12 cellular contexts compared by ENCODE assay signal in the genomic region with DNA sequence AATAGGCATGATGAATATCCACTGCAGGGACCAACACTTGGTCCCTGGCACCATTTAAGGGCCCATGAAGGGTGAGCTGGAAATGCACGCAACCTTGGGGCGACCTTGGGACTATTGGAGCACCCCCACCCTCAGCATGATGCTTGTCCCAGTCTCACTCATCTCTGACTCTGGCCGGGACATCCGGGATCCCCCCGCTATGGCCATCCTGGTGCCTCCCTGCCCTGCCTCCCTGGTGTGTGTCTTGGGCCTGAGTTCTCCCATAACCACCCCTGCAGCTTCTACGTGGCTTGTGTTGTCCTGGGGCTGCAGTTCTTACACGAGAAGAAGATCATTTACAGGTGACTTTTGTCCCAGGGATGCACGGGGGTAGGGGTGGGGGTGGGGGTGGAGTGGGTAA. TPM values are rescaled to one million over a fixed set of nuclear protein-coding genes. Genes with fewer than 3 reads are reported as not detected.
DNase-seq lines count a peak whose midpoint lies in the region; ATAC-seq and TF ChIP-seq lines count a peak whose summit lies in the region.
"Had no signal": no experiment of that assay in that cellular context is flagged by ENCODE, and none has a peak within 500 bp of the region (broad histone marks: within the 10 kb centered on the region; RNA-seq: fewer than 3 reads in every experiment).

No MANE protein-coding gene starts in this region.

- no peak overlapping the region for H2BK12ac ChIP-seq in neuronal stem cell (ENCODE audit: low read length)

- H3K36me3 Mint-ChIP-seq in CD14-positive monocyte: peaks cover 11 to 27% of the 10 kb centered on the region in 2 donors
- H3K36me3 Mint-ChIP-seq in activated B cell treated with CpG ODN at 0.5 μM for 24 hours (ENCODE audit: low read depth): peaks cover 28% of the 10 kb centered on the region
- H3K36me3 Mint-ChIP-seq: IgD-negative memory B cell had no signal

- H3K79me1 ChIP-seq in neuronal stem cell (ENCODE audit: low read depth, low read length): no peaks in the 10 kb centered on the region

- H2AFZ ChIP-seq in neuronal stem cell (ENCODE audit: low read length): no peak overlapping the region

- H3K4me3 ChIP-seq in neuronal stem cell (ENCODE audit: low read length in 2 of 2): no peak overlapping the region
- H3K4me3 ChIP-seq: A549 had no signal

- no peak overlapping the region for H3K4me2 ChIP-seq in neuronal stem cell (ENCODE audit: insufficient read depth, low read length, poor library complexity, severe bottlenecking)
- H3K4me2 ChIP-seq: A549 had no signal

- no peaks in the 10 kb centered on the region for H3K9me3 ChIP-seq in neuronal stem cell (replicated peaks in 1 of 2; ENCODE audit: control insufficient read depth in 2 of 2, insufficient read depth in 1 of 2, low read depth in 1 of 2, low read length in 2 of 2)
- H3K9me3 ChIP-seq: A549 had no signal

- intact Hi-C loops in CD14-positive monocyte (cut with micrococcal nuclease) (no loop called here), activated B cell treated with CpG ODN at 0.5 μM for 24 hours (cut with micrococcal nuclease) (no loop called here), head of caudate nucleus (cut with DNase I) (no loop called here)

- peak; percentile 15 for TF ChIP-seq POLR2A in GM15510 (IDR thresholded peaks at IDR 0.05; ENCODE audit: borderline replicate concordance, extremely low read depth, insufficient read length)

- DNase-seq in CD14-positive monocyte (ENCODE audit: low spot score) (peak; percentile 21), activated B cell treated with CpG ODN at 0.5 μM for 24 hours (no peak), neuronal stem cell (ENCODE audit: low spot score) (no peak), head of caudate nucleus (no peak), KG1 (lab: John Stamatoyannopoulos, UW) (no peak), iPS-NIHi7 (ENCODE audit: extremely low spot score) (no peak)
- DNase-seq: DMS53, GF-D8 had no signal

- H3K9ac ChIP-seq in neuronal stem cell (ENCODE audit: low read depth, low read length, poor library complexity): no peak overlapping the region

- no peak overlapping the region for H2BK15ac ChIP-seq in neuronal stem cell (ENCODE audit: low read length)

- no peak overlapping the region for H4K91ac ChIP-seq in neuronal stem cell (ENCODE audit: low read depth, low read length, poor library complexity)

- H3K4me3 Mint-ChIP-seq in CD14-positive monocyte: no peak overlapping the region
- no peak overlapping the region for H3K4me3 Mint-ChIP-seq in activated B cell treated with CpG ODN at 0.5 μM for 24 hours
- H3K4me3 Mint-ChIP-seq: IgD-negative memory B cell had no signal

- peaks cover 0 to 2% of the 10 kb centered on the region in 2 donors for H3K4me1 ChIP-seq in neuronal stem cell (ENCODE audit: control insufficient read depth in 2 of 2, insufficient read depth in 1 of 2, low read depth in 1 of 2, low read length in 2 of 2)

- TF ChIP-seq CTCF in CD14-positive monocyte (IDR thresholded peaks at IDR 0.05): no peak
- no peak for TF ChIP-seq CTCF in activated B cell treated with CpG ODN at 0.5 μM for 24 hours (IDR thresholded peaks at IDR 0.05)

- no peak overlapping the region for H3K14ac ChIP-seq in neuronal stem cell (ENCODE audit: low read length)

- H3K9me3 Mint-ChIP-seq in CD14-positive monocyte (peaks cover 0 to 2% (median 0%) of the 10 kb centered on the region in 7 donors), activated B cell treated with CpG ODN at 0.5 μM for 24 hours (no peaks in the 10 kb centered on the region)
- H3K9me3 Mint-ChIP-seq: IgD-negative memory B cell had no signal

- H3K27ac Mint-ChIP-seq in CD14-positive monocyte: peak overlapping the region in 1 of 7 donors; percentile 35
- no peak overlapping the region for H3K27ac Mint-ChIP-seq in activated B cell treated with CpG ODN at 0.5 μM for 24 hours
- H3K27ac Mint-ChIP-seq: IgD-negative memory B cell had no signal

- H3K4me1 Mint-ChIP-seq in CD14-positive monocyte: peaks cover 9% of the 10 kb centered on the region
- peaks cover 9% of the 10 kb centered on the region for H3K4me1 Mint-ChIP-seq in activated B cell treated with CpG ODN at 0.5 μM for 24 hours

- POLR2A ChIA-PET in activated B cell treated with CpG ODN at 0.5 μM for 24 hours (lab: Charles Lee): interaction anchor here (0.6 to 1.0 kb wide), 4 partner anchors 20 to 293 kb away, joined by 5 to 7 read pairs (median 6); no protein-coding TSS in a partner anchor

- peaks cover 18 to 64% of the 10 kb centered on the region in 2 donors for H3K36me3 ChIP-seq in neuronal stem cell (replicated peaks in 1 of 2; ENCODE audit: control insufficient read depth in 2 of 2, insufficient read depth in 2 of 2, low read length in 2 of 2)

- WGBS in neuronal stem cell (ENCODE audit: extremely low coverage in 2 of 2, insufficient read length in 2 of 2, insufficient replicate concordance in 1 of 2), 2 donors: no CpG with 5 or more reads among the region's 8 CpGs

- no peak overlapping the region for H3K23ac ChIP-seq in neuronal stem cell (ENCODE audit: low read depth, low read length, poor library complexity)

- no peak overlapping the region for H3K27ac ChIP-seq in neuronal stem cell (replicated peaks; ENCODE audit: low read length)
- H3K27ac ChIP-seq: A549 had no signal

- H3K18ac ChIP-seq in neuronal stem cell (ENCODE audit: low read length): no peak overlapping the region

- H3K4ac ChIP-seq in neuronal stem cell (ENCODE audit: low read length): no peak overlapping the region

- peak overlapping the region; percentile 43 for H4K8ac ChIP-seq in neuronal stem cell (ENCODE audit: low read depth, low read length)

- peak; percentile 11 for ATAC-seq in activated B cell treated with CpG ODN at 0.5 μM for 24 hours (ENCODE audit: low read depth)
- ATAC-seq: A549, HCT116 had no signal

- H2BK5ac ChIP-seq in neuronal stem cell (ENCODE audit: low read length): no peak overlapping the region

- H3K27me3 ChIP-seq in neuronal stem cell (ENCODE audit: control insufficient read depth in 3 of 3, insufficient read depth in 3 of 3, low read depth in 1 of 3, low read length in 3 of 3): no peaks in the 10 kb centered on the region

- H2BK120ac ChIP-seq in neuronal stem cell (ENCODE audit: low read depth, low read length): no peak overlapping the region

- CTCF ChIA-PET in activated B cell treated with CpG ODN at 0.5 μM for 24 hours (lab: Charles Lee): no interaction called here

- H3K27me3 Mint-ChIP-seq in CD14-positive monocyte (ENCODE audit: low read depth in 3 of 3) (peaks cover 0 to 4% (median 0%) of the 10 kb centered on the region in 3 donors), activated B cell treated with CpG ODN at 0.5 μM for 24 hours (no peaks in the 10 kb centered on the region)
- H3K27me3 Mint-ChIP-seq: IgD-negative memory B cell had no signal

- no peak overlapping the region for H2AK5ac ChIP-seq in neuronal stem cell (ENCODE audit: low read depth, low read length)

RNA-seq across cellular contexts. Expression of a gene that starts 5.9 kb away (rescaled TPM):
- polyA plus RNA-seq in CD14-positive monocyte: 10 to 100 TPM; 68.4 to 72.7 TPM
- total RNA-seq in activated B cell treated with CpG ODN at 0.5 μM for 24 hours: 40.0 and 40.7 TPM in 2 replicates
- polyA plus RNA-seq in neuronal stem cell (2013, experiment 1 of 2): 27.7 TPM
- 27.9 TPM for polyA plus RNA-seq in neuronal stem cell (2013, experiment 2 of 2)

RNA-seq across cellular contexts. Expression of a gene that starts 15.7 kb away (rescaled TPM):
- polyA plus RNA-seq in CD14-positive monocyte: under 1 TPM; 0.11 to 0.27 TPM
- total RNA-seq in activated B cell treated with CpG ODN at 0.5 μM for 24 hours: 16.9 and 17.4 TPM in 2 replicates
- polyA plus RNA-seq in neuronal stem cell (2013, experiment 1 of 2): 10.5 TPM
- polyA plus RNA-seq in neuronal stem cell (2013, experiment 2 of 2): 10.2 TPM

RNA-seq across cellular contexts. Expression of a gene that starts 29.0 kb away (rescaled TPM):
- polyA plus RNA-seq in CD14-positive monocyte: 100 to 1,000 TPM; 114 to 124 TPM
- 762 and 801 TPM in 2 replicates for total RNA-seq in activated B cell treated with CpG ODN at 0.5 μM for 24 hours
- 683 TPM for polyA plus RNA-seq in neuronal stem cell (2013, experiment 1 of 2)
- 718 TPM for polyA plus RNA-seq in neuronal stem cell (2013, experiment 2 of 2)

RNA-seq across cellular contexts. Expression of a gene that starts 53.7 kb away (rescaled TPM):
- polyA plus RNA-seq in CD14-positive monocyte: 10 to 100 TPM; 16.1 to 25.6 TPM
- total RNA-seq in activated B cell treated with CpG ODN at 0.5 μM for 24 hours: 24.0 and 26.0 TPM in 2 replicates
- 19.6 TPM for polyA plus RNA-seq in neuronal stem cell (2013, experiment 1 of 2)
- 19.4 TPM for polyA plus RNA-seq in neuronal stem cell (2013, experiment 2 of 2)
